ENCODE assay signal across 9 cellular contexts in genomic region chr11:12075822-12076821, GRCh38. TPM values are rescaled to one million over a fixed set of nuclear protein-coding genes. Genes with fewer than 3 reads are reported as not detected.
DNase-seq lines count a peak whose midpoint lies in the region; ATAC-seq and TF ChIP-seq lines count a peak whose summit lies in the region.
"Had no signal": no experiment of that assay in that cellular context is flagged by ENCODE, and none has a peak within 500 bp of the region (broad histone marks: within the 10 kb centered on the region; RNA-seq: fewer than 3 reads in every experiment).

No MANE protein-coding gene starts in this region.

- no peaks in the 10 kb centered on the region for H3K27me3 ChIP-seq in right atrium auricular region
- H3K27me3 ChIP-seq in mucosa of rectum (ENCODE audit: control insufficient read depth in 2 of 2, insufficient read depth in 2 of 2, low read length in 2 of 2) = no peaks in the 10 kb centered on the region
- no peaks in the 10 kb centered on the region for H3K27me3 ChIP-seq in vagina
- H3K27me3 ChIP-seq: BLaER1 treated with 17β-estradiol and CSF1 and Interleukin-3, amounts not matched to agents 10 nM and 100 nM had no signal

- DNase-seq in right atrium auricular region (ENCODE audit: low spot score) = no peak
- DNase-seq in Right ventricle myocardium inferior (ENCODE audit: missing footprints) = no peak
- DNase-seq in chondrocyte (ENCODE audit: low spot score) = no peak
- peak in 1 of 2 donors; percentile 94 for DNase-seq in vagina (ENCODE audit: extremely low spot score in 2 of 2)
- no peak for DNase-seq in DMS 273 treated with DMSO at 0.1 percent for 48 hours (lab: John Stamatoyannopoulos, UW)
- no peak for DNase-seq in NCI-H526 (lab: John Stamatoyannopoulos, UW)

- H3K36me3 Mint-ChIP-seq in chondrocyte (ENCODE audit: low read depth) = peaks cover 4% of the 10 kb centered on the region

- H3K4me3 Mint-ChIP-seq in chondrocyte (ENCODE audit: unreplicated experiment) = no peak overlapping the region

- TF ChIP-seq POLR2A in vagina (IDR thresholded peaks at IDR 0.05) = no peak

- peak overlapping the region; percentile 98 for H3K27ac Mint-ChIP-seq in chondrocyte (ENCODE audit: unreplicated experiment)

- no peaks in the 10 kb centered on the region for H3K27me3 Mint-ChIP-seq in chondrocyte (ENCODE audit: low read depth)

- no peak overlapping the region for H3K9ac ChIP-seq in mucosa of rectum (ENCODE audit: low read depth in 1 of 2, low read length in 2 of 2)
- H3K9ac ChIP-seq: BLaER1 treated with 17β-estradiol and CSF1 and Interleukin-3, amounts not matched to agents 10 nM and 100 nM had no signal

- intact Hi-C loops in Right ventricle myocardium inferior (cut with DNase I) = no loop called here
- intact Hi-C loops in vagina (cut with DNase I) = no loop called here

- H3K4me1 ChIP-seq in right atrium auricular region = no peaks in the 10 kb centered on the region
- H3K4me1 ChIP-seq in mucosa of rectum (ENCODE audit: control insufficient read depth in 2 of 2, insufficient read depth in 2 of 2, low read length in 2 of 2) = peaks cover 0 to 2% of the 10 kb centered on the region in 2 donors
- peaks cover 16% of the 10 kb centered on the region for H3K4me1 ChIP-seq in vagina

- peak overlapping the region; percentile 57 to 62 for H3K27ac ChIP-seq in right atrium auricular region
- peak overlapping the region; percentile 34 to 40 for H3K27ac ChIP-seq in mucosa of rectum (ENCODE audit: low read depth in 2 of 2, low read length in 2 of 2)
- peak overlapping the region; percentile 49 for H3K27ac ChIP-seq in vagina
- H3K27ac ChIP-seq: BLaER1 treated with 17β-estradiol and CSF1 and Interleukin-3, amounts not matched to agents 10 nM and 100 nM had no signal

- ATAC-seq in Right ventricle myocardium inferior = no peak
- no peak for ATAC-seq in GM21619 (IDR thresholded peaks at IDR 0.05; ENCODE audit: unreplicated experiment)

- H3K4me1 Mint-ChIP-seq in chondrocyte (ENCODE audit: low read depth) = peaks cover 54% of the 10 kb centered on the region

- no peaks in the 10 kb centered on the region for H3K36me3 ChIP-seq in right atrium auricular region
- no peaks in the 10 kb centered on the region for H3K36me3 ChIP-seq in mucosa of rectum (ENCODE audit: control insufficient read depth in 2 of 2, insufficient read depth in 2 of 2, low read length in 2 of 2)
- H3K36me3 ChIP-seq in vagina = no peaks in the 10 kb centered on the region
- H3K36me3 ChIP-seq: BLaER1 treated with 17β-estradiol and CSF1 and Interleukin-3, amounts not matched to agents 10 nM and 100 nM had no signal

- no peak overlapping the region for H3K4me3 ChIP-seq in right atrium auricular region
- H3K4me3 ChIP-seq in mucosa of rectum (ENCODE audit: low read length in 2 of 2) = no peak overlapping the region
- no peak overlapping the region for H3K4me3 ChIP-seq in vagina
- H3K4me3 ChIP-seq: BLaER1 treated with 17β-estradiol and CSF1 and Interleukin-3, amounts not matched to agents 10 nM and 100 nM had no signal

- H3K9me3 Mint-ChIP-seq in chondrocyte (ENCODE audit: low read depth) = peaks cover 6% of the 10 kb centered on the region

- H3K9me3 ChIP-seq in right atrium auricular region (no peaks in the 10 kb centered on the region), mucosa of rectum (ENCODE audit: control insufficient read depth in 2 of 2, low read length in 2 of 2) (no peaks in the 10 kb centered on the region), vagina (no peaks in the 10 kb centered on the region)

- no peak for TF ChIP-seq CTCF in right atrium auricular region (IDR thresholded peaks at IDR 0.05)
- TF ChIP-seq CTCF in chondrocyte (IDR thresholded peaks at IDR 0.05) = no peak
- no peak for TF ChIP-seq CTCF in vagina (IDR thresholded peaks at IDR 0.05)

RNA-seq across cellular contexts. Expression of gene MICAL2, which starts 34.3 kb away (rescaled TPM):
- total RNA-seq in right atrium auricular region (10 to 100 TPM; 77.6 to 84.5 TPM), Right ventricle myocardium inferior (42.0 TPM), chondrocyte (296 to 393 TPM (median 372 TPM) in 3 replicates), vagina (41.7 TPM)
